ENCODE assay signal across 1 cellular context in the genomic region with DNA sequence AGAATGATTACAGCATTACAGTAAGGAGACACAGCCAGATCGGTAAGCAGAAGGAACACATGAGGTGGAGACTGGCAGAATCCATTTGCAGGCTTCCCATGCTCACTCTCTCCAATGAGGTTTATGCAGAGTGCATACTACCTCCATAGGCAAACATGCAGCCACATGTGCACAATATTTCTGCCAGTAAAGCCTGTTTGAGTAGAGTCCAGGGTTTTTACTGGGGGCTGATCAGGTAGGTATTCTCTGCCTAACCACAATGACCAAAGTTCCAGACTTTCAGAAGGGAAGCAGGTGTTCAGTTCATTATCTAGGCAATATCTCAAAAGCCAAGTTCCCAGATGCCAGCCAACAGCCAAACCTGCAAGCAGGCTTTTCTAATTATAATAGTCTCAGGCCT.
TF ChIP-seq lines count a peak whose summit lies in the region.

No MANE protein-coding gene starts in this region.

TF ChIP-seq in SK-N-SH, 30 proteins besides CTCF, POLR2A, EP300 and RAD21:
- TF ChIP-seq JUND (IDR thresholded peaks at IDR 0.05) (no peak), GATA2 (CRISPR knock-in tag; IDR thresholded peaks at IDR 0.05) (peak; percentile 70), RCOR1 (IDR thresholded peaks at IDR 0.05; ENCODE audit: low read length) (peak; percentile 67), MXI1 (IDR thresholded peaks at IDR 0.05; ENCODE audit: low read depth, low read length) (0 out of 2 replicates have a peak, but pooled peaks have one; percentile 25)
